Comparison of ENCODE assay signal across 18 cellular contexts in genomic region chr10:62647375-62648092, GRCh38.
DNase-seq lines count a peak whose midpoint lies in the region; ATAC-seq and TF ChIP-seq lines count a peak whose summit lies in the region.
"Had no signal": no experiment of that assay in that cellular context is flagged by ENCODE, and none has a peak within 500 bp of the region (broad histone marks: within the 10 kb centered on the region; RNA-seq: fewer than 3 reads in every experiment).

No MANE protein-coding gene starts in this region.

- peak; percentile 54 for DNase-seq in activated naive CD4-positive, alpha-beta T cell treated with Interleukin-2 at 50 U/mL for 16 hours
- DNase-seq in activated naive CD4-positive, alpha-beta T cell (lab: John Stamatoyannopoulos, UW), result no peak
- peak; percentile 21 for DNase-seq in activated T-helper 9 cell treated with anti-CD3 and anti-CD28 coated beads, Interleukin-2, amount 50 U/mL, for 16 hours (ENCODE audit: low read depth)
- DNase-seq in stimulated activated naive CD8-positive, alpha-beta T cell treated with anti-CD3 and anti-CD28 coated beads, Interleukin-15, Interleukin-2, amounts not matched to agents 100 U/mL and 50 U/mL, for 24 hours, result peak; percentile 35
- no peak for DNase-seq in gastrocnemius medialis
- no peak for DNase-seq in islet precursor cell
- DNase-seq: activated T-cell treated with anti-CD3 and anti-CD28 coated beads, Interleukin-2, amount 50 U/mL, for 1 hour; Caco-2; GDM1; lower lobe of right lung; NCI-H226; SHP77; small intestine had no signal

- no peak for TF ChIP-seq CTCF in gastrocnemius medialis (IDR thresholded peaks at IDR 0.05 in 4 of 5, conservative IDR thresholded peaks at IDR 0.05 in 1 of 5)

- no peak overlapping the region for H3K4me3 ChIP-seq in gastrocnemius medialis
- H3K4me3 ChIP-seq: coronary artery, lower lobe of right lung had no signal

- H3K36me3 ChIP-seq in gastrocnemius medialis, result no peaks in the 10 kb centered on the region
- H3K36me3 ChIP-seq: lower lobe of right lung had no signal

- ATAC-seq in HG02798 (IDR thresholded peaks at IDR 0.05; ENCODE audit: poor library complexity, unreplicated experiment) (peak; percentile 45), gastrocnemius medialis (no peak), HG02678 (IDR thresholded peaks at IDR 0.05; ENCODE audit: unreplicated experiment) (no peak)
- ATAC-seq in stimulated activated naive CD8-positive, alpha-beta T cell treated with anti-CD3 and anti-CD28 coated beads, Interleukin-15, Interleukin-2, amounts not matched to agents 100 U/mL and 50 U/mL, for 24 hours, result peak; percentile 52
- ATAC-seq: lower lobe of right lung, WTC11 had no signal

- H3K27ac ChIP-seq in gastrocnemius medialis, result no peak overlapping the region
- H3K27ac ChIP-seq: coronary artery, lower lobe of right lung, parathyroid adenoma had no signal

- no peaks in the 10 kb centered on the region for H3K4me1 ChIP-seq in gastrocnemius medialis
- H3K4me1 ChIP-seq: Caco-2, lower lobe of right lung, parathyroid adenoma had no signal

- TF ChIP-seq POLR2A in gastrocnemius medialis (IDR thresholded peaks at IDR 0.05), result no peak

- no peaks in the 10 kb centered on the region for H3K27me3 ChIP-seq in gastrocnemius medialis

- intact Hi-C loops in gastrocnemius medialis (cut with DNase I; ENCODE audit: low total_unique reads), result no loop called here

- in situ Hi-C loops in gastrocnemius medialis (cut with MboI; ENCODE audit: low sequenced_read_pairs in 4 of 4), result no loop called here

- no peaks in the 10 kb centered on the region for H3K9me3 ChIP-seq in gastrocnemius medialis
- H3K9me3 ChIP-seq: Caco-2, lower lobe of right lung had no signal

Comparison
In these comparisons a context has a peak if more than half of its experiments do, and no peak if none do; other contexts are left out.
1. DNase-seq: peak in activated naive CD4-positive, alpha-beta T cell treated with Interleukin-2 at 50 U/mL for 16 hours (single experiment), activated T-helper 9 cell treated with anti-CD3 and anti-CD28 coated beads, Interleukin-2, amount 50 U/mL, for 16 hours (single experiment) and stimulated activated naive CD8-positive, alpha-beta T cell treated with anti-CD3 and anti-CD28 coated beads, Interleukin-15, Interleukin-2, amounts not matched to agents 100 U/mL and 50 U/mL, for 24 hours (single experiment); none in activated naive CD4-positive, alpha-beta T cell (0 of 4), gastrocnemius medialis (0 of 2) and islet precursor cell (single experiment).
2. ATAC-seq: peak in HG02798 (single experiment) and stimulated activated naive CD8-positive, alpha-beta T cell treated with anti-CD3 and anti-CD28 coated beads, Interleukin-15, Interleukin-2, amounts not matched to agents 100 U/mL and 50 U/mL, for 24 hours (single experiment); none in gastrocnemius medialis (0 of 2) and HG02678 (single experiment).